ENCODE assay signal across 13 cellular contexts in the genomic region with DNA sequence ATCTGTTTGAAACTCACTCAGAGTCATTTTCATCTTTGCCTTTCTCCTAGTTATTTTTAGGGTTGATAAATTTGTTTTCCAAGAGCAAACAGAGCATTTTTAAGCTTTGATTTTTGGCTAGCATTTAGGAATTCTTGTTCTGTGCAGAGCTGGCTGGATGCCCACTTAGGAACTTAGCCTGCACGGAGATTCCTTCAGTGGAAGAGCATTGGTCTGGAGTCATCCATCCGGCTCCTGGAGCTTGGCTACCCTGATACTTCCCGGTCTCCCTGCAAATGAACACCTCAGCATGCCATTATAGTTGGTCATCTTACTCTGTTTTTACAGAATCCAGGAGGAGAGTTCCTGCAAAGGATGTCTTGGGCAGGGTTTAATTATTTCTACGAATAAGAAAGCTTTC. TPM values are rescaled to one million over a fixed set of nuclear protein-coding genes. Genes with fewer than 3 reads are reported as not detected.
DNase-seq lines count a peak whose midpoint lies in the region; ATAC-seq, FAIRE-seq and TF ChIP-seq lines count a peak whose summit lies in the region.
"Had no signal": no experiment of that assay in that cellular context is flagged by ENCODE, and none has a peak within 500 bp of the region (broad histone marks: within the 10 kb centered on the region; RNA-seq: fewer than 3 reads in every experiment).

No MANE protein-coding gene starts in this region.

- ATAC-seq in left cardiac atrium: peak; percentile 62 to 75

- H3K4me3 ChIP-seq in GM23248 (no peak overlapping the region), astrocyte (ENCODE audit: insufficient read depth, low read depth, low read length) (no peak overlapping the region), stomach (no peak overlapping the region), OCI-LY7 (ENCODE audit: low read depth, low read length, poor library complexity, severe bottlenecking) (no peak overlapping the region)
- H3K4me3 ChIP-seq: suprapubic skin had no signal

- POLR2A ChIA-PET in OCI-LY7 (lab: Charles Lee): interaction anchor here (0.7 kb wide), 1 partner anchor 269 kb away, joined by 4 read pairs; no protein-coding TSS in a partner anchor

- H4K20me1 ChIP-seq in GM23248 (ENCODE audit: insufficient read depth) (no peaks in the 10 kb centered on the region), astrocyte (ENCODE audit: insufficient read depth, low read length) (no peaks in the 10 kb centered on the region), OCI-LY7 (ENCODE audit: insufficient read depth, low read length) (no peaks in the 10 kb centered on the region)

- H3K36me3 ChIP-seq in GM23248 (ENCODE audit: low read depth): no peaks in the 10 kb centered on the region
- H3K36me3 ChIP-seq in astrocyte (ENCODE audit: insufficient read depth, low read length): no peaks in the 10 kb centered on the region
- no peaks in the 10 kb centered on the region for H3K36me3 ChIP-seq in stomach
- H3K36me3 ChIP-seq in OCI-LY7 (ENCODE audit: insufficient read depth, low read length): no peaks in the 10 kb centered on the region
- H3K36me3 ChIP-seq: suprapubic skin had no signal

- H3K27me3 ChIP-seq in GM23248 (replicated peaks; ENCODE audit: insufficient read depth) (no peaks in the 10 kb centered on the region), astrocyte (ENCODE audit: insufficient read depth, low read length) (no peaks in the 10 kb centered on the region), stomach (no peaks in the 10 kb centered on the region)
- H3K27me3 ChIP-seq: suprapubic skin had no signal

- H3K4me1 ChIP-seq in GM23248 (ENCODE audit: insufficient read depth) (peaks cover 34% of the 10 kb centered on the region), astrocyte (ENCODE audit: insufficient read depth, low read length) (peaks cover 27% of the 10 kb centered on the region), stomach (peaks cover 14 to 41% (median 33%) of the 10 kb centered on the region in 4 donors), OCI-LY7 (ENCODE audit: insufficient read depth, low read length, poor library complexity, severe bottlenecking) (no peaks in the 10 kb centered on the region)

- no peaks in the 10 kb centered on the region for H3K9me3 ChIP-seq in GM23248 (ENCODE audit: low read depth)
- H3K9me3 ChIP-seq in astrocyte (ENCODE audit: insufficient read depth, low read depth, low read length): no peaks in the 10 kb centered on the region
- no peaks in the 10 kb centered on the region for H3K9me3 ChIP-seq in stomach
- no peaks in the 10 kb centered on the region for H3K9me3 ChIP-seq in OCI-LY7 (ENCODE audit: low read length)
- H3K9me3 ChIP-seq: suprapubic skin had no signal

- no peak overlapping the region for H3K4me3 Mint-ChIP-seq in astrocyte (ENCODE audit: unreplicated experiment)

- 4 to 6% methylated on average over 4 of the region's 4 CpGs for WGBS in GM23248 (ENCODE audit: low coverage in 1 of 2, low lambda C conversion rate in 2 of 2, missing lambda C conversion rate in 2 of 2), 2 experiments
- WGBS in stomach, 5 donors: 26 to 36% (median 28%) methylated on average over 4 of the region's 4 CpGs

- no peak for TF ChIP-seq POLR2A in stomach (IDR thresholded peaks at IDR 0.05)

- in situ Hi-C loops in GM23248 (cut with MboI): no loop called here

- H3K4me2 ChIP-seq in GM23248 (ENCODE audit: unreplicated experiment) (peak overlapping the region; percentile 32), astrocyte (ENCODE audit: low read length) (peak overlapping the region; percentile 39), OCI-LY7 (ENCODE audit: low read length) (no peak overlapping the region)

- H3K79me2 ChIP-seq in GM23248 (ENCODE audit: insufficient read depth) (no peaks in the 10 kb centered on the region), astrocyte (ENCODE audit: insufficient read depth, low read length) (no peaks in the 10 kb centered on the region), OCI-LY7 (ENCODE audit: insufficient read depth, low read depth, low read length) (no peaks in the 10 kb centered on the region)

- TF ChIP-seq CTCF in astrocyte (IDR thresholded peaks at IDR 0.05; ENCODE audit: insufficient read depth, low read depth, low read length) (no peak), stomach (IDR thresholded peaks at IDR 0.05) (no peak), OCI-LY7 (conservative IDR thresholded peaks at IDR 0.05; ENCODE audit: low read length) (no peak)

- H3K9ac ChIP-seq in GM23248 (no peak overlapping the region), astrocyte (ENCODE audit: low read length) (no peak overlapping the region)

- no peaks in the 10 kb centered on the region for H3K9me3 Mint-ChIP-seq in astrocyte (ENCODE audit: unreplicated experiment)

- DNase-seq in GM23248: peak; percentile 86
- peak; percentile 93 for DNase-seq in astrocyte (ENCODE audit: low read depth)
- DNase-seq in left cardiac atrium: peak; percentile 71
- peak; percentile 55 for DNase-seq in stomach
- no peak for DNase-seq in DMS79 (lab: John Stamatoyannopoulos, UW)
- DNase-seq in NCI-H2171 treated with DMSO at 0.1 percent for 48 hours (lab: John Stamatoyannopoulos, UW): no peak
- no peak for DNase-seq in activated effector memory CD4-positive, alpha-beta T cell treated with anti-CD3 and anti-CD28 coated beads, Interleukin-2, amount 50 U/mL, for 16 hours
- DNase-seq in OCI-LY7 (ENCODE audit: low spot score): no peak
- DNase-seq: activated CD4-positive, alpha-beta T cell treated with anti-CD3 and anti-CD28 coated beads, Interleukin-2, amount 50 U/mL, for 1 hour; cerebellar nuclear complex; DND-41; kidney had no signal

- H3K27ac ChIP-seq in GM23248: no peak overlapping the region; the same call in 1 of the 2 replicates
- no peak overlapping the region for H3K27ac ChIP-seq in astrocyte (ENCODE audit: low read depth, low read length)
- peak overlapping the region in 3 of 5 donors; percentile 51 to 76 (median 59) for H3K27ac ChIP-seq in stomach
- H3K27ac ChIP-seq in OCI-LY7 (ENCODE audit: low read depth, low read length, poor library complexity, severe bottlenecking): no peak overlapping the region

- H3K27me3 Mint-ChIP-seq in astrocyte (ENCODE audit: low read depth, unreplicated experiment): no peaks in the 10 kb centered on the region

- intact Hi-C loops in left cardiac atrium (cut with DNase I): no loop called here
- intact Hi-C loops in stomach (cut with DNase I; ENCODE audit: low total_unique reads): no loop called here
- intact Hi-C loops in OCI-LY7 (cut with micrococcal nuclease; ENCODE audit: unreplicated experiment): no loop called here

- peaks cover 15% of the 10 kb centered on the region for H3K4me1 Mint-ChIP-seq in astrocyte (ENCODE audit: low read depth, unreplicated experiment)

- peaks cover 43% of the 10 kb centered on the region for H3F3A ChIP-seq in GM23248 (ENCODE audit: insufficient read depth)

- BruUV-seq in OCI-LY7 (replicated peaks; lab: Mats Ljungman, UMichigan): no TSS peak

- TF ChIP-seq EP300 in stomach (IDR thresholded peaks at IDR 0.05): no peak

- CTCF ChIA-PET in OCI-LY7 (lab: Charles Lee; ENCODE audit: unreplicated experiment): no interaction called here

- H3K36me3 Mint-ChIP-seq in astrocyte (ENCODE audit: low read depth, unreplicated experiment): peaks cover 2% of the 10 kb centered on the region

- FAIRE-seq in astrocyte (lab: Jason Lieb, UNC): peak; percentile 5
- FAIRE-seq: kidney had no signal

- no peak overlapping the region for H3K27ac Mint-ChIP-seq in astrocyte (ENCODE audit: unreplicated experiment)

- H3K9me2 ChIP-seq in GM23248 (ENCODE audit: insufficient read depth) (no peaks in the 10 kb centered on the region), OCI-LY7 (ENCODE audit: insufficient read depth, low read length) (no peaks in the 10 kb centered on the region)

- H2AFZ ChIP-seq in GM23248 (no peak overlapping the region), astrocyte (ENCODE audit: low read depth, low read length) (no peak overlapping the region), OCI-LY7 (ENCODE audit: low read length) (no peak overlapping the region)

RNA-seq across cellular contexts. Expression of a gene that starts 57.1 kb away (rescaled TPM):
- total RNA-seq in GM23248 (2014; rRNA removed; shearing (Covaris generic)): 1.3 and 4.2 TPM in 2 replicates
- polyA plus RNA-seq in GM23248 (2016; fragmentation: Nextera tagmentation; extraction: Ambion mirVana) (1.5 and 1.9 TPM in 2 replicates), stomach (10 to 100 TPM; 12.8 to 32.9 (median 25.4) TPM)
- total RNA-seq in astrocyte (83.0 and 83.5 TPM in 2 replicates), left cardiac atrium (10 to 100 TPM; 12.6 to 14.2 TPM), stomach (100 to 1,000 TPM in 1 of 5 donors, 10 to 100 TPM in 4; 29.2 to 161 (median 48.7) TPM), OCI-LY7 (2022) (2.8 and 5.8 TPM in 2 replicates)
- 0.47 and 0.64 TPM in 2 replicates for total RNA-seq in OCI-LY7 (2014; rRNA removed; shearing (Covaris generic))

Comparison
In these comparisons a context has a peak if more than half of its experiments do, and no peak if none do; other contexts are left out.
1. DNase-seq: peak in GM23248 (single experiment), astrocyte (single experiment), left cardiac atrium (single experiment) and stomach (single experiment); none in DMS79 (single experiment), NCI-H2171 treated with DMSO at 0.1 percent for 48 hours (single experiment), activated effector memory CD4-positive, alpha-beta T cell treated with anti-CD3 and anti-CD28 coated beads, Interleukin-2, amount 50 U/mL, for 16 hours (single experiment) and OCI-LY7 (single experiment).
2. H3K27ac ChIP-seq: peak in stomach (3 of 5); none in GM23248 (single experiment), astrocyte (single experiment) and OCI-LY7 (single experiment).